ENCODE assay signal across 14 cellular contexts in the genomic region with DNA sequence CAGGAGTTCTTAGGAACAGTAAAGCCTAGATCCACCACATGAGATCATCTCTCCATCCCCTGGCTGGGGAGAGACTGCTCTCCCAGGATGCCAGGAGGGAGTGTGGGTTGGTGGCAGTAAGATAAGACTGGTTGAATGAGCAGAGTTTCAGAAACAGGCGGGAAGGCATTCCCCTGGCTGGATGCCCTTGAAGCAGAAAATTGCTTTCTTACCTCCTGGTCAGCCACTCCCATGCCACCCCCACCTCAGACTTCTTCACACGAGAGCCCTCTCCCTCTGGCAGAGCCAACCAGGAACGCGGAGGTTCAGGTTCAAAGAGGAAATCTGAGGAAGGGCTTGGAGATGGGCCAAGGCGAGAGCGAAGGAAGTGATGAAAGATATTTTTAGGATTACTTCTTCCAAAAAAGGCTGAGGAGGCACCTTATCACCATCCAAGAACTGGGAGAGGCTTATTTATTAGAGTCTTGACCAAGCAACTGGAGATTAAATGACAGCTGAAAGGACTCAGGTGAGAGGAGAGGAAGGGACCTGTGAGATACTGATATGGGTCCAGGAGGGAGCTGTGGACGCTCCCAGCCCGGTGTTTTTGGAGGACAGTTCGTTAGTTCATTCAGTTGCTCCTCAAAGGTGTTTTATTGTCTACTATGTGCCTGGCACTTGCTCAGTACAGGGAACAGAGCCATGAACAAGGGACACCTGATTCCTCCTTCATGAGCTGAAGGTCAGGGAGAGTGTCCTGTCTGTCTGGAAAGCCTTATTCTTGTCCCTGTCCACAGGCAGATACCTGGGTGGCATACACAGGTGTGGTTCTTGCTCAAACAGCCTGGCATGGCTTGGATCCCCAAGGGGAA. TPM values are rescaled to one million over a fixed set of nuclear protein-coding genes. Genes with fewer than 3 reads are reported as not detected.
A peak's percentile ranks its signal among the peaks of the same experiment; 100 is the strongest.
DNase-seq lines count a peak whose midpoint lies in the region; ATAC-seq and TF ChIP-seq lines count a peak whose summit lies in the region.
"Had no signal": no experiment of that assay in that cellular context is flagged by ENCODE, and none has a peak within 500 bp of the region (broad histone marks: within the 10 kb centered on the region; RNA-seq: fewer than 3 reads in every experiment).

No MANE protein-coding gene starts in this region.

- intact Hi-C loops in left colon (cut with DNase I, micrococcal nuclease), result no loop called here

- in situ Hi-C loops in KBM-7 (cut with MboI; ENCODE audit: low pct_unique_long_range_greater_than_20kb, low sequenced_read_pairs), result loop anchor here (10.0 to 25.0 kb wide), 2 partner anchors 47 to 175 kb away; partner anchors contain the start of gene RAB29

- H3K27me3 ChIP-seq in BLaER1, result no peaks in the 10 kb centered on the region

- peak overlapping the region; percentile 37 for H3K4me2 ChIP-seq in BLaER1

- H3K4me1 ChIP-seq in BLaER1, result peaks cover 49% of the 10 kb centered on the region
- H3K4me1 ChIP-seq: BE2C had no signal

- H3K27ac ChIP-seq in BLaER1 (peak overlapping the region; percentile 31; the same call in 1 of the 2 replicates), RWPE1 (peak overlapping the region; percentile 87)
- H3K27ac ChIP-seq: tibial artery had no signal

- no peak for TF ChIP-seq CTCF in RWPE1 (conservative IDR thresholded peaks at IDR 0.05; ENCODE audit: low read depth)

- no peak for ATAC-seq in left colon

- H4K20me1 ChIP-seq in BLaER1, result no peaks in the 10 kb centered on the region

- H3K36me3 ChIP-seq in BLaER1, result no peaks in the 10 kb centered on the region
- H3K36me3 ChIP-seq: BE2C, tibial artery had no signal

- no peak overlapping the region for H3K9ac ChIP-seq in BLaER1

- H3K9me3 ChIP-seq in BLaER1, result no peaks in the 10 kb centered on the region
- H3K9me3 ChIP-seq: BE2C, tibial artery had no signal

- no peak overlapping the region for H3K4me3 ChIP-seq in BLaER1
- H3K4me3 ChIP-seq: tibial artery had no signal

- POLR2A ChIA-PET in RWPE1 (lab: Yijun Ruan, JAX; ENCODE audit: low non-redundant PET), result interaction anchor here (1.0 kb wide), 1 partner anchor 282 kb away, joined by 3 read pairs; the partner anchor contains the start of gene SLC45A3

- CTCF ChIA-PET in RWPE1 (lab: Yijun Ruan, JAX), result interaction anchor here (1.1 to 3.6 kb wide), 2 partner anchors 14 to 15 kb away, joined by 4 to 22 read pairs; no protein-coding TSS in a partner anchor

- DNase-seq in KBM-7, result peak; percentile 67
- DNase-seq in RWPE1 (ENCODE audit: low spot score), result no peak
- DNase-seq in kidney tubule cell (ENCODE audit: low spot score), result peak; percentile 87
- DNase-seq in mesenteric fat pad (ENCODE audit: low spot score), result no peak
- DNase-seq in left colon, result no peak
- DNase-seq in cerebellum (ENCODE audit: low spot score), result no peak
- DNase-seq in HCEC 1CT, result no peak
- DNase-seq: activated CD4-positive, alpha-beta T cell treated with anti-CD3 and anti-CD28 coated beads, Interleukin-2, amount 10 ng/mL, durations not matched to agents 7 days and 5 days; BE2C; H9; Kasumi-1; tibial artery had no signal

RNA-seq across cellular contexts. Expression of gene SLC26A9, which starts 18.9 kb away (rescaled TPM):
- total RNA-seq in mesenteric fat pad, result not detected
- not detected for total RNA-seq in left colon
- total RNA-seq in cerebellum, result not detected
- total RNA-seq: activated CD4-positive, alpha-beta T cell treated with anti-CD3 and anti-CD28 coated beads, Interleukin-2, amount 10 ng/mL, durations not matched to agents 7 days and 5 days; H9 had no signal

RNA-seq across cellular contexts. Expression of gene RAB7B, which starts 41.0 kb away (rescaled TPM):
- total RNA-seq in mesenteric fat pad (6.0 TPM), left colon (1 to 10 TPM in 1 of 2 donors, under 1 TPM in 1; 0.34 to 2.3 TPM), cerebellum (0.54 TPM)
- total RNA-seq: activated CD4-positive, alpha-beta T cell treated with anti-CD3 and anti-CD28 coated beads, Interleukin-2, amount 10 ng/mL, durations not matched to agents 7 days and 5 days; NCI-H460 had no signal

Comparison
In these comparisons a context has a peak if more than half of its experiments do, and no peak if none do; other contexts are left out.
1. DNase-seq: peak in KBM-7 (single experiment) and kidney tubule cell (single experiment); none in RWPE1 (single experiment), mesenteric fat pad (single experiment), left colon (0 of 2), cerebellum (single experiment) and HCEC 1CT (single experiment).